11 cellular contexts compared by ENCODE assay signal in the genomic region with DNA sequence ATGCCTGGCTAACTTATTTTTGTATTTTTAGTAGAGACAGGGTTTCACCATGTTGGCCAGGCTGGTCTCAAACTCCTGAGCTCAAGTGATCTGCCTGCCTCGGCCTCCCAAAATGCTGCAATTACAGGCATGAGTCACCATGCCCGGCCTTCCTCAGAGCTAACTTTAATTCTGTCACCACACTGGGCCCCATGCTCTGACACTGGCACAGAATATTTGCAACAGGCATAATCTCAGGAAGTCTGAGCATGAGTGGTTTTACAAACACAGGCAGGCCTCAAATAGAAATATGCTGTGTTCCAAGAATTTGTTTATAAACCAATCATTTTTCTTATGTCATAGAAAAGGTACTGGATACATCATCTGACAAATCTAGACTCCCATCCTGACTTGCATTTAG. TPM values are rescaled to one million over a fixed set of nuclear protein-coding genes. Genes with fewer than 3 reads are reported as not detected.
DNase-seq lines count a peak whose midpoint lies in the region; ATAC-seq and TF ChIP-seq lines count a peak whose summit lies in the region.
"Had no signal": no experiment of that assay in that cellular context is flagged by ENCODE, and none has a peak within 500 bp of the region (broad histone marks: within the 10 kb centered on the region; RNA-seq: fewer than 3 reads in every experiment).

No MANE protein-coding gene starts in this region.

- no peaks in the 10 kb centered on the region for H3K36me3 ChIP-seq in DND-41 (ENCODE audit: insufficient read depth, low read length)
- H3K36me3 ChIP-seq in naive thymus-derived CD4-positive, alpha-beta T cell (ENCODE audit: control insufficient read depth in 2 of 3, insufficient read depth in 3 of 3, low read length in 3 of 3), result no peaks in the 10 kb centered on the region
- H3K36me3 ChIP-seq in uterus, result no peaks in the 10 kb centered on the region
- H3K36me3 ChIP-seq: heart left ventricle had no signal

- H3K27me3 Mint-ChIP-seq in naive thymus-derived CD4-positive, alpha-beta T cell, result no peaks in the 10 kb centered on the region

- no peaks in the 10 kb centered on the region for H4K20me1 ChIP-seq in DND-41 (ENCODE audit: insufficient read depth, low read length)

- H3K4me1 Mint-ChIP-seq in naive thymus-derived CD4-positive, alpha-beta T cell, result peaks cover 33 to 87% (median 74%) of the 10 kb centered on the region in 7 donors

- no peak for TF ChIP-seq POLR2A in uterus (IDR thresholded peaks at IDR 0.05)

- H3K79me2 ChIP-seq in DND-41 (ENCODE audit: insufficient read depth, low read length), result no peaks in the 10 kb centered on the region

- H3K27me3 ChIP-seq in DND-41 (ENCODE audit: insufficient read depth, low read length, poor library complexity) (no peaks in the 10 kb centered on the region), uterus (no peaks in the 10 kb centered on the region)
- H3K27me3 ChIP-seq in naive thymus-derived CD4-positive, alpha-beta T cell (ENCODE audit: control insufficient read depth in 2 of 2, insufficient read depth in 2 of 2, low read length in 2 of 2), result no peaks in the 10 kb centered on the region

- peaks cover 0 to 3% (median 0%) of the 10 kb centered on the region in 11 donors for H3K9me3 Mint-ChIP-seq in naive thymus-derived CD4-positive, alpha-beta T cell

- peak overlapping the region; percentile 45; the same call in 1 of the 2 replicates for H2AFZ ChIP-seq in DND-41 (ENCODE audit: low read depth, low read length)

- ATAC-seq in DND-41 (ENCODE audit: insufficient read depth, low read depth), result peak; percentile 60
- ATAC-seq in naive thymus-derived CD4-positive, alpha-beta T cell, result peak; percentile 52
- ATAC-seq in HG03342 (IDR thresholded peaks at IDR 0.05; ENCODE audit: unreplicated experiment), result no peak
- ATAC-seq: heart left ventricle had no signal

- H3K27ac Mint-ChIP-seq in naive thymus-derived CD4-positive, alpha-beta T cell, result peak overlapping the region in 8 of 9 donors; percentile 55 to 99 (median 91)

- no peak overlapping the region for H3K9ac ChIP-seq in DND-41 (ENCODE audit: low read depth, low read length)

- TF ChIP-seq CTCF in DND-41 (IDR thresholded peaks at IDR 0.05; ENCODE audit: borderline replicate concordance, extremely low read depth, low read length, poor library complexity, severe bottlenecking) (no peak), uterus (IDR thresholded peaks at IDR 0.05) (no peak)

- no peak overlapping the region for H3K4me2 ChIP-seq in DND-41 (ENCODE audit: insufficient read depth, low read length)

- H3K4me3 ChIP-seq in DND-41 (ENCODE audit: low read depth in 1 of 2, low read length in 2 of 2) (no peak overlapping the region), uterus (no peak overlapping the region)
- H3K4me3 ChIP-seq in naive thymus-derived CD4-positive, alpha-beta T cell (ENCODE audit: low read length), result no peak overlapping the region
- H3K4me3 ChIP-seq: heart left ventricle had no signal

- intact Hi-C loops in naive thymus-derived CD4-positive, alpha-beta T cell (cut with micrococcal nuclease), result no loop called here
- intact Hi-C loops in uterus (cut with DNase I; ENCODE audit: low total_unique reads), result no loop called here

- H3K36me3 Mint-ChIP-seq in naive thymus-derived CD4-positive, alpha-beta T cell, result no peaks in the 10 kb centered on the region

- CTCF ChIA-PET in naive thymus-derived CD4-positive, alpha-beta T cell (lab: Charles Lee), result interaction anchor here (0.7 to 1.3 kb wide), 3 partner anchors 8 to 26 kb away, joined by 3 to 4 read pairs (median 3); no protein-coding TSS in a partner anchor

- peak overlapping the region in 5 of 10 donors; percentile 9 to 79 (median 32) for H3K4me3 Mint-ChIP-seq in naive thymus-derived CD4-positive, alpha-beta T cell

- peaks cover 60% of the 10 kb centered on the region for H3K4me1 ChIP-seq in DND-41 (ENCODE audit: insufficient read depth, low read length)
- peaks cover 38 to 76% of the 10 kb centered on the region in 2 donors for H3K4me1 ChIP-seq in naive thymus-derived CD4-positive, alpha-beta T cell (ENCODE audit: control insufficient read depth in 2 of 2, insufficient read depth in 2 of 2, low read length in 2 of 2)
- peaks cover 0 to 4% of the 10 kb centered on the region in 2 donors for H3K4me1 ChIP-seq in uterus

- DNase-seq in DND-41, result peak; percentile 38
- peak; percentile 85 for DNase-seq in NOMO-1 treated with DMSO at 0.1 percent for 48 hours (lab: John Stamatoyannopoulos, UW; ENCODE audit: unreplicated experiment)
- DNase-seq in activated naive CD4-positive, alpha-beta T cell treated with anti-CD3 and anti-CD28 coated beads, Interleukin-2, amount 50 U/mL, for 16 hours, result peak; percentile 28
- DNase-seq in naive thymus-derived CD4-positive, alpha-beta T cell, result no peak
- DNase-seq in mucosa of gallbladder (ENCODE audit: low spot score), result no peak
- DNase-seq in uterus, result no peak
- DNase-seq in mesenteric fat pad (ENCODE audit: low spot score), result no peak
- DNase-seq: H7, heart left ventricle had no signal

- POLR2A ChIA-PET in naive thymus-derived CD4-positive, alpha-beta T cell (lab: Charles Lee), result interaction anchor here (0.6 to 18.1 kb wide), 19 partner anchors 9 to 126 kb away, joined by 3 to 353 read pairs (median 7); a partner anchor contains a TSS

- H3K27ac ChIP-seq in DND-41 (ENCODE audit: low read length), result peak overlapping the region; percentile 72
- H3K27ac ChIP-seq in naive thymus-derived CD4-positive, alpha-beta T cell (ENCODE audit: low read depth, low read length), result peak overlapping the region; percentile 88
- H3K27ac ChIP-seq in uterus, result no peak overlapping the region

- H3K9me3 ChIP-seq in DND-41 (ENCODE audit: insufficient read depth, low read length, severe bottlenecking) (no peaks in the 10 kb centered on the region), uterus (no peaks in the 10 kb centered on the region)
- no peaks in the 10 kb centered on the region for H3K9me3 ChIP-seq in naive thymus-derived CD4-positive, alpha-beta T cell (ENCODE audit: control insufficient read depth in 2 of 3, low read length in 3 of 3)

RNA-seq across cellular contexts. Expression of a gene that starts 32.7 kb away (rescaled TPM):
- under 1 TPM in 2 of 5 experiments, not detected in 3; 0.16 to 0.19 TPM for total RNA-seq in naive thymus-derived CD4-positive, alpha-beta T cell
- not detected for polyA plus RNA-seq in naive thymus-derived CD4-positive, alpha-beta T cell
- total RNA-seq in mucosa of gallbladder (not detected), uterus (under 1 TPM in 1 of 4 donors, not detected in 3; 0.07 TPM), mesenteric fat pad (not detected)
- total RNA-seq: SK-MEL-5 had no signal
- polyA plus RNA-seq: heart left ventricle had no signal

Comparison
In these comparisons a context has a peak if more than half of its experiments do, and no peak if none do; other contexts are left out.
1. DNase-seq: peak in DND-41 (single experiment), NOMO-1 treated with DMSO at 0.1 percent for 48 hours (single experiment) and activated naive CD4-positive, alpha-beta T cell treated with anti-CD3 and anti-CD28 coated beads, Interleukin-2, amount 50 U/mL, for 16 hours (single experiment); none in naive thymus-derived CD4-positive, alpha-beta T cell (0 of 9), mucosa of gallbladder (single experiment), uterus (0 of 2) and mesenteric fat pad (single experiment).
2. H3K27ac ChIP-seq: peak in DND-41 (single experiment) and naive thymus-derived CD4-positive, alpha-beta T cell (single experiment); none in uterus (0 of 2).